Comparison of ENCODE assay signal across 29 cellular contexts in the genomic region with DNA sequence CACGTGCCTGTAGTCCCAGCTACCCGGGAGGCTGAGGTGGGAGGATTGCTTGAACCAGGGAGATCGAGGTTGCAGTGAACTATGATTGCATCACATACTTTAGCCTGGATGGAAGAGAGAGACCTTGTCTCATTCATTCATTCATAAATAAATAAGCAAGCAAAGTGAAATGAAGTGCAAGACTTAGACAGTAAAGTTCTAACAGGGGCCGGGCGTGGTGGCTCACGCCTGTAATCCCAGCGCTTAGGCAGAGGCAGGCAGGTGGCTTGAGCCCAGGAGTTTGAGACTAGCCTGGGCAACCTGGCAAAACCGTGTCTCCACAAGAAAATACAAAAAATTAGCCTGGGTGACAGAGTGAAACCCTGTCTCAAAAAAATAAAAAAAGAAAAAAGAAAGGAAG. TPM values are rescaled to one million over a fixed set of nuclear protein-coding genes. Genes with fewer than 3 reads are reported as not detected.
"Had no signal": no experiment of that assay in that cellular context is flagged by ENCODE, and none has a peak within 500 bp of the region (broad histone marks: within the 10 kb centered on the region; RNA-seq: fewer than 3 reads in every experiment).

No MANE protein-coding gene starts in this region.

- H3K36me3 ChIP-seq: Peyer's patch, SJCRH30 had no signal

- FAIRE-seq: HTR-8/SVneo had no signal

- H3K4me1 ChIP-seq: Peyer's patch, SJCRH30 had no signal

- H3K9me3 ChIP-seq: Peyer's patch, SJCRH30 had no signal

- H3K4me3 ChIP-seq: PC-9, Peyer's patch, SJCRH30 had no signal

- H3K4me2 ChIP-seq: KMS-11, PC-9 had no signal

- H3K9me3 Mint-ChIP-seq: T-cell; T-helper 1 cell treated with Interleukin-12 subunit alpha and Interleukin-12 subunit beta and Interleukin-4 antibody, amounts not matched to agents 30 μg/mL and 1 μg/mL, for 36 hours had no signal

- H2AFZ ChIP-seq: PC-9 had no signal

- H3K27ac Mint-ChIP-seq: T-cell; T-helper 1 cell treated with Interleukin-12 subunit alpha and Interleukin-12 subunit beta and Interleukin-4 antibody, amounts not matched to agents 30 μg/mL and 1 μg/mL, for 36 hours had no signal

- ATAC-seq: Right ventricle myocardium inferior, T-cell had no signal

- H3K4me1 Mint-ChIP-seq: T-cell had no signal

- DNase-seq: Kasumi-1; NCI-H1092; NCI-H1105 treated with DMSO at 0.1 percent for 48 hours; NCI-H1417 treated with DMSO at 0.1 percent for 48 hours; NCI-H146; NCI-H1694 treated with DMSO at 0.1 percent for 48 hours; NCI-H1930; NCI-H2081; NCI-H2107; NCI-H226; NCI-H446; NCI-H510A; NCI-H524 treated with DMSO at 0.1 percent for 48 hours; NCI-H69; NCI-H774; NK-92 treated with Interleukin-12 subunit alpha and Interleukin-12 subunit beta, amount 100 ng/mL, for 24 hours; PC-9; Peyer's patch; SHP77 treated with DMSO at 0.1 percent for 48 hours; SJCRH30; SW 1271; T-cell had no signal

- H3K36me3 Mint-ChIP-seq: T-cell had no signal

- H3K4me3 Mint-ChIP-seq: T-cell; T-helper 1 cell treated with Interleukin-12 subunit alpha and Interleukin-12 subunit beta and Interleukin-4 antibody, amounts not matched to agents 30 μg/mL and 1 μg/mL, for 36 hours had no signal

- H3K9ac ChIP-seq: KMS-11 had no signal

- H3K27me3 ChIP-seq: Peyer's patch, SJCRH30 had no signal

- H3K27ac ChIP-seq: HL-60, KMS-11, PC-9, Peyer's patch, SJCRH30 had no signal

RNA-seq across cellular contexts. Expression of gene ZNF280A, which starts 1.6 kb away (rescaled TPM):
- total RNA-seq: M059J, OCI-LY7, PC-9, Peyer's patch, Right ventricle myocardium inferior, T-cell had no signal

RNA-seq across cellular contexts. Expression of gene PRAME, which starts 37.4 kb away (rescaled TPM):
- total RNA-seq: M059J, PC-9, Peyer's patch, Right ventricle myocardium inferior, SJCRH30 had no signal
